Comparison of ENCODE assay signal across 9 cellular contexts in genomic region chr2:37325625-37326071, GRCh38. TPM values are rescaled to one million over a fixed set of nuclear protein-coding genes. Genes with fewer than 3 reads are reported as not detected.
DNase-seq lines count a peak whose midpoint lies in the region; ATAC-seq and TF ChIP-seq lines count a peak whose summit lies in the region.
"Had no signal": no experiment of that assay in that cellular context is flagged by ENCODE, and none has a peak within 500 bp of the region (broad histone marks: within the 10 kb centered on the region; RNA-seq: fewer than 3 reads in every experiment).

No MANE protein-coding gene starts in this region.

- peaks cover 41% of the 10 kb centered on the region for H3K4me1 ChIP-seq in suprapubic skin

- H3K4me3 ChIP-seq in suprapubic skin: peak overlapping the region; percentile 82

- H3K27ac Mint-ChIP-seq in T-helper 2 cell treated with Interferon-gamma antibody and Interleukin-4, amounts not matched to agents 5 μg/mL and 100 μg/mL, for 36 hours: no peak overlapping the region
- peak overlapping the region; percentile 75 for H3K27ac Mint-ChIP-seq in activated naive CD8-positive, alpha-beta T cell treated with anti-CD3 and anti-CD28 coated beads, Interleukin-2, amount 50 U/mL, for 24 hours

- no peak for TF ChIP-seq POLR2A in suprapubic skin (IDR thresholded peaks at IDR 0.05)

- WGBS in suprapubic skin: 82% methylated on average over 12 of the region's 12 CpGs

- no peaks in the 10 kb centered on the region for H3K27me3 ChIP-seq in suprapubic skin

- peak overlapping the region; percentile 78 for H3K4me3 Mint-ChIP-seq in T-helper 2 cell treated with Interferon-gamma antibody and Interleukin-4, amounts not matched to agents 5 μg/mL and 100 μg/mL, for 36 hours
- peak overlapping the region; percentile 82 for H3K4me3 Mint-ChIP-seq in activated naive CD8-positive, alpha-beta T cell treated with anti-CD3 and anti-CD28 coated beads, Interleukin-2, amount 50 U/mL, for 24 hours

- no peaks in the 10 kb centered on the region for H3K9me3 Mint-ChIP-seq in T-helper 2 cell treated with Interferon-gamma antibody and Interleukin-4, amounts not matched to agents 5 μg/mL and 100 μg/mL, for 36 hours
- H3K9me3 Mint-ChIP-seq in activated naive CD8-positive, alpha-beta T cell treated with anti-CD3 and anti-CD28 coated beads, Interleukin-2, amount 50 U/mL, for 24 hours: no peaks in the 10 kb centered on the region

- peak overlapping the region; percentile 93 for H3K27ac ChIP-seq in suprapubic skin

- TF ChIP-seq CTCF in suprapubic skin (IDR thresholded peaks at IDR 0.05): no peak

- no peak for TF ChIP-seq EP300 in suprapubic skin (IDR thresholded peaks at IDR 0.05)

- H3K36me3 ChIP-seq in suprapubic skin: no peaks in the 10 kb centered on the region

- H3K4me1 Mint-ChIP-seq in T-helper 2 cell treated with Interferon-gamma antibody and Interleukin-4, amounts not matched to agents 5 μg/mL and 100 μg/mL, for 36 hours (ENCODE audit: low read depth): peaks cover 26% of the 10 kb centered on the region
- H3K4me1 Mint-ChIP-seq in activated naive CD8-positive, alpha-beta T cell treated with anti-CD3 and anti-CD28 coated beads, Interleukin-2, amount 50 U/mL, for 24 hours: peaks cover 42% of the 10 kb centered on the region

- DNase-seq in T-helper 2 cell treated with Interferon-gamma antibody and Interleukin-4, amounts not matched to agents 5 μg/mL and 100 μg/mL, for 36 hours (ENCODE audit: low spot score): no peak
- no peak for DNase-seq in T-helper 2 cell
- no peak for DNase-seq in activated naive CD8-positive, alpha-beta T cell treated with anti-CD3 and anti-CD28 coated beads, Interleukin-2, amount 50 U/mL, for 24 hours
- DNase-seq in left kidney (ENCODE audit: low read depth, low spot score): peak; percentile 12
- no peak for DNase-seq in suprapubic skin (ENCODE audit: low spot score in 2 of 2)
- no peak for DNase-seq in DMS79 (lab: John Stamatoyannopoulos, UW)
- no peak for DNase-seq in HCEC 1CT
- DNase-seq in NCI-H524 (lab: John Stamatoyannopoulos, UW): no peak
- DNase-seq: AML-193 had no signal

- H3K27me3 Mint-ChIP-seq in T-helper 2 cell treated with Interferon-gamma antibody and Interleukin-4, amounts not matched to agents 5 μg/mL and 100 μg/mL, for 36 hours (ENCODE audit: low read depth): peaks cover 55% of the 10 kb centered on the region
- peaks cover 19% of the 10 kb centered on the region for H3K27me3 Mint-ChIP-seq in activated naive CD8-positive, alpha-beta T cell treated with anti-CD3 and anti-CD28 coated beads, Interleukin-2, amount 50 U/mL, for 24 hours

- no peak for ATAC-seq in activated naive CD8-positive, alpha-beta T cell treated with anti-CD3 and anti-CD28 coated beads, Interleukin-2, amount 50 U/mL, for 24 hours

- H3K36me3 Mint-ChIP-seq in T-helper 2 cell treated with Interferon-gamma antibody and Interleukin-4, amounts not matched to agents 5 μg/mL and 100 μg/mL, for 36 hours (ENCODE audit: low read depth): peaks cover 7% of the 10 kb centered on the region
- H3K36me3 Mint-ChIP-seq in activated naive CD8-positive, alpha-beta T cell treated with anti-CD3 and anti-CD28 coated beads, Interleukin-2, amount 50 U/mL, for 24 hours (ENCODE audit: low read depth): peaks cover 19% of the 10 kb centered on the region

- H3K9me3 ChIP-seq in suprapubic skin: no peaks in the 10 kb centered on the region

RNA-seq across cellular contexts. Expression of gene PRKD3, which starts 1.0 kb away (rescaled TPM):
- total RNA-seq in suprapubic skin: 10 to 100 TPM; 20.8 to 50.0 (median 34.3) TPM

RNA-seq across cellular contexts. Expression of gene QPCT, which starts 18.8 kb away (rescaled TPM):
- total RNA-seq in suprapubic skin: 10 to 100 TPM; 20.7 to 75.5 (median 47.6) TPM
